ENCODE assay signal across 26 cellular contexts in the genomic region with DNA sequence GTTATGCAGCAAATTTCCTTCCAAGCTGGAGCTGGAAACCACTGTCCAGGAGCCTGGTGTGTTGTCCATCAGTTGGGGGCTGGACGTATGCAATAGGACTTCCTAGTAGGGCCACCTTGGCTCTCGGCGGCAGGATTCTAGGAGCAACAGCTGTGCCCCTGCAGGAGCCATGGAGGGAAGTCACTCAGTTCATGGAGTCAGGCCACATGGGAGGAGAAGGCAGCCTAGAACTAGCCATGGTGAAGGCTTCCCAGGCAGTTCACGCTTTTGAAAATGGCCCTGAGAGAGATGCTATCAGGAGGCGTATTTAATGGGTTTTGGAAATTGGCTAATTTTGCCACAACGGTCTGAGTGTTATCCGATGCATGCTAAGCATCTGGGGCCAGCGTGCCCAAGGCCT. TPM values are rescaled to one million over a fixed set of nuclear protein-coding genes. Genes with fewer than 3 reads are reported as not detected.
A peak's percentile ranks its signal among the peaks of the same experiment; 100 is the strongest.
DNase-seq lines count a peak whose midpoint lies in the region; ATAC-seq, FAIRE-seq and TF ChIP-seq lines count a peak whose summit lies in the region.
"Had no signal": no experiment of that assay in that cellular context is flagged by ENCODE, and none has a peak within 500 bp of the region (broad histone marks: within the 10 kb centered on the region; RNA-seq: fewer than 3 reads in every experiment).

No MANE protein-coding gene starts in this region.

- H3K23ac ChIP-seq in H1 (ENCODE audit: insufficient read length): no peak overlapping the region

- H3K18ac ChIP-seq in H1 (ENCODE audit: extremely low read depth, low read length): 0 out of 2 replicates have a peak overlapping the region, but pooled peaks have one; percentile 65

- TF ChIP-seq EP300 in H1 (IDR thresholded peaks at IDR 0.05; ENCODE audit: borderline replicate concordance in 1 of 2, low read depth in 2 of 2, low read length in 2 of 2): no peak

- peaks cover 3% of the 10 kb centered on the region for H3K9me3 Mint-ChIP-seq in neural progenitor cell

- ATAC-seq in heart left ventricle: no peak
- no peak for ATAC-seq in GM21723 (IDR thresholded peaks at IDR 0.05; ENCODE audit: unreplicated experiment)
- ATAC-seq in aorta (ENCODE audit: low FRiP score): no peak
- ATAC-seq: CD8-positive, alpha-beta T cell had no signal

- H2BK5ac ChIP-seq in H1 (ENCODE audit: low read depth, low read length): no peak overlapping the region

- DNase-seq in right atrium auricular region (ENCODE audit: low spot score) (peak; percentile 38), heart left ventricle (no peak), H1 (ENCODE audit: low read depth in 1 of 2, low spot score in 2 of 2) (no peak), neural progenitor cell (ENCODE audit: low spot score) (no peak), inferior parietal cortex (ENCODE audit: extremely low spot score) (no peak), aorta (no peak)
- DNase-seq: C1 segment of cervical spinal cord; Caco-2; CD8-positive, alpha-beta T cell; GOT3; HCEC 1CT; Kasumi-1; MV-4-11; NCI-H1105; NCI-H1436 treated with DMSO at 0.1 percent for 48 hours; NCI-H187 treated with DMSO at 0.1 percent for 48 hours; NCI-H2107; NCI-H526; RPMI8226; SHP77 had no signal

- H3K4me2 ChIP-seq in H1 (ENCODE audit: insufficient read depth in 1 of 2, low read depth in 2 of 2, low read length in 2 of 2) (no peak overlapping the region), neural progenitor cell (no peak overlapping the region)

- H3K36me3 ChIP-seq in right atrium auricular region (no peaks in the 10 kb centered on the region), heart left ventricle (no peaks in the 10 kb centered on the region), H1 (ENCODE audit: control insufficient read depth in 2 of 4, insufficient read depth in 4 of 4, low read length in 3 of 4) (0 out of 8 replicates have a peak, but pooled peaks cover 0 to 4% (median 0%) of the 10 kb centered on the region in 4 experiments), neural progenitor cell (no peaks in the 10 kb centered on the region), aorta (ENCODE audit: control insufficient read depth in 1 of 2, insufficient read depth in 2 of 2, low read length in 1 of 2) (no peaks in the 10 kb centered on the region)

- H2AK5ac ChIP-seq in H1 (ENCODE audit: low read depth, low read length): peak overlapping the region; percentile 10; the same call in 1 of the 2 replicates

- 77 to 85% (median 82%) methylated on average over 8 of the region's 8 CpGs for WGBS in heart left ventricle, 4 donors
- 92% methylated on average over 8 of the region's 8 CpGs; no CpG with 5 or more reads in 1 of the 2 experiments for WGBS in H1 (ENCODE audit: extremely low coverage in 1 of 2, insufficient coverage in 1 of 2, insufficient read length in 1 of 2, insufficient replicate concordance in 2 of 2, low coverage in 1 of 2, low lambda C conversion rate in 2 of 2, missing lambda C conversion rate in 1 of 2), 2 experiments
- 72% methylated on average over 8 of the region's 8 CpGs for WGBS in aorta, 2 donors

- POLR2A ChIA-PET in H1 (lab: Charles Lee; ENCODE audit: partially characterized antibody): interaction anchor here (1.3 kb wide), 1 partner anchor 16 kb away, joined by 4 read pairs; no protein-coding TSS in a partner anchor

- intact Hi-C loops in heart left ventricle (cut with DNase I) (no loop called here), aorta (cut with DNase I) (no loop called here)

- peaks cover 4% of the 10 kb centered on the region for H3K4me1 Mint-ChIP-seq in neural progenitor cell

- H3K4me1 ChIP-seq in right atrium auricular region (no peaks in the 10 kb centered on the region), heart left ventricle (no peaks in the 10 kb centered on the region), H1 (replicated peaks in 1 of 4; ENCODE audit: control insufficient read depth in 3 of 4, insufficient read depth in 4 of 4, low read length in 3 of 4) (peaks cover 0 to 3% (median 2%) of the 10 kb centered on the region in 4 experiments; a peak in 5 of 7 replicates), neural progenitor cell (peaks cover 17% of the 10 kb centered on the region), aorta (ENCODE audit: control insufficient read depth in 1 of 2, insufficient read depth in 2 of 2, low read length in 2 of 2) (no peaks in the 10 kb centered on the region)
- H3K4me1 ChIP-seq: Caco-2 had no signal

- CTCF ChIA-PET in H1 (lab: Charles Lee; ENCODE audit: partially characterized antibody): interaction anchor here (0.7 to 18.2 kb wide), 17 partner anchors 8 to 163 kb away, joined by 3 to 181 read pairs (median 4); a partner anchor contains a TSS

- no peak overlapping the region for H2BK20ac ChIP-seq in H1 (ENCODE audit: low read length)

- TF ChIP-seq CTCF in right atrium auricular region (IDR thresholded peaks at IDR 0.05) (no peak), heart left ventricle (IDR thresholded peaks at IDR 0.05) (no peak), H1 (IDR thresholded peaks at IDR 0.05; ENCODE audit: control extremely low read depth in 1 of 3, insufficient read depth in 1 of 3, low read depth in 1 of 3, low read length in 3 of 3) (no peak), neural progenitor cell (IDR thresholded peaks at IDR 0.05) (no peak)

- no peak overlapping the region for H3K56ac ChIP-seq in H1 (replicated peaks; ENCODE audit: insufficient read length, low read depth, low read length)

- no peaks in the 10 kb centered on the region for H3K79me1 ChIP-seq in H1 (ENCODE audit: low read depth, low read length)

- H2BK120ac ChIP-seq in H1 (replicated peaks; ENCODE audit: low read depth, low read length): no peak overlapping the region

- no peak overlapping the region for H3K4ac ChIP-seq in H1 (replicated peaks; ENCODE audit: insufficient read length, low read depth, low read length)

- H2BK15ac ChIP-seq in H1 (ENCODE audit: low read length): no peak overlapping the region

- H3K36me3 Mint-ChIP-seq in neural progenitor cell: no peaks in the 10 kb centered on the region
- H3K36me3 Mint-ChIP-seq: CD8-positive, alpha-beta T cell had no signal

- TF ChIP-seq POLR2A in heart left ventricle (IDR thresholded peaks at IDR 0.05): no peak
- no peak for TF ChIP-seq POLR2A in H1 (IDR thresholded peaks at IDR 0.05; ENCODE audit: control extremely low read depth in 1 of 2, low read depth in 2 of 2, low read length in 2 of 2)

- no peak for FAIRE-seq in H1 (lab: Jason Lieb, UNC)
- FAIRE-seq: A204.1, G401.6 had no signal

- H4K20me1 ChIP-seq in H1 (replicated peaks in 1 of 2; ENCODE audit: control insufficient read depth in 1 of 2, insufficient read depth in 2 of 2, low read length in 2 of 2) (no peaks in the 10 kb centered on the region), neural progenitor cell (ENCODE audit: low read depth) (no peaks in the 10 kb centered on the region)

- H3K27ac ChIP-seq in right atrium auricular region (no peak overlapping the region), heart left ventricle (no peak overlapping the region), H1 (ENCODE audit: low read depth, low read length) (no peak overlapping the region), neural progenitor cell (no peak overlapping the region), aorta (ENCODE audit: low read depth in 1 of 2, low read length in 2 of 2) (no peak overlapping the region)
- H3K27ac ChIP-seq: HL-60 had no signal

- H3K4me3 Mint-ChIP-seq in neural progenitor cell: peak overlapping the region; percentile 48
- H3K4me3 Mint-ChIP-seq: CD8-positive, alpha-beta T cell had no signal

- no peaks in the 10 kb centered on the region for H3K9me3 ChIP-seq in right atrium auricular region
- no peaks in the 10 kb centered on the region for H3K9me3 ChIP-seq in heart left ventricle
- H3K9me3 ChIP-seq in H1 (ENCODE audit: insufficient read depth in 2 of 2, low read depth in 1 of 2, low read length in 1 of 2): peaks cover 0 to 5% of the 10 kb centered on the region in 2 experiments; a peak in 3 of 4 replicates
- no peaks in the 10 kb centered on the region for H3K9me3 ChIP-seq in neural progenitor cell (ENCODE audit: low read depth)
- H3K9me3 ChIP-seq in aorta (ENCODE audit: control insufficient read depth, low read length): no peaks in the 10 kb centered on the region

- no peak overlapping the region for H4K91ac ChIP-seq in H1 (replicated peaks; ENCODE audit: insufficient read length, low read length)

- H3K14ac ChIP-seq in H1 (ENCODE audit: insufficient read length): no peak overlapping the region

- no peaks in the 10 kb centered on the region for H3K27me3 ChIP-seq in right atrium auricular region
- no peaks in the 10 kb centered on the region for H3K27me3 ChIP-seq in heart left ventricle
- no peaks in the 10 kb centered on the region for H3K27me3 ChIP-seq in H1 (replicated peaks in 1 of 4; ENCODE audit: control insufficient read depth in 3 of 4, extremely low read depth in 1 of 4, insufficient read depth in 3 of 4, low read length in 3 of 4)
- no peaks in the 10 kb centered on the region for H3K27me3 ChIP-seq in neural progenitor cell
- H3K27me3 ChIP-seq in aorta (ENCODE audit: control insufficient read depth in 1 of 2, insufficient read depth in 2 of 2, low read length in 1 of 2): no peaks in the 10 kb centered on the region

- H3K79me2 ChIP-seq in H1 (ENCODE audit: control insufficient read depth in 1 of 2, insufficient read depth in 2 of 2, low read length in 2 of 2) (no peaks in the 10 kb centered on the region), neural progenitor cell (ENCODE audit: low read depth) (no peaks in the 10 kb centered on the region)

- no peak for TF ChIP-seq RAD21 in H1 (IDR thresholded peaks at IDR 0.05 in 1 of 2, conservative IDR thresholded peaks at IDR 0.05 in 1 of 2; ENCODE audit: low read depth in 2 of 2, low read length in 2 of 2)

- H4K5ac ChIP-seq in H1 (ENCODE audit: insufficient read length, low read depth, low read length): no peak overlapping the region

- no peaks in the 10 kb centered on the region for H3K23me2 ChIP-seq in H1 (ENCODE audit: low read depth, low read length)

- peaks cover 8% of the 10 kb centered on the region for H3K27me3 Mint-ChIP-seq in neural progenitor cell (ENCODE audit: insufficient read depth, low read depth)

- H2BK12ac ChIP-seq in H1 (ENCODE audit: low read depth, low read length): 0 out of 2 replicates have a peak overlapping the region, but pooled peaks have one; percentile 35

- H3F3A ChIP-seq in neural progenitor cell (ENCODE audit: low read depth): peaks cover 10% of the 10 kb centered on the region

- H4K8ac ChIP-seq in H1 (ENCODE audit: extremely low read depth, insufficient read depth, low read length): peak overlapping the region; percentile 45; the same call in 1 of the 2 replicates

- H3K9ac ChIP-seq in H1 (replicated peaks in 1 of 4; ENCODE audit: extremely low read depth in 1 of 4, low read depth in 3 of 4, low read length in 3 of 4) (no peak overlapping the region), neural progenitor cell (no peak overlapping the region)

- H2AFZ ChIP-seq in H1 (ENCODE audit: low read length): no peak overlapping the region
- no peak overlapping the region for H2AFZ ChIP-seq in neural progenitor cell (replicated peaks)

- H3K27ac Mint-ChIP-seq in neural progenitor cell: no peak overlapping the region
- H3K27ac Mint-ChIP-seq: CD8-positive, alpha-beta T cell had no signal

- H3K4me3 ChIP-seq in right atrium auricular region (no peak overlapping the region), heart left ventricle (no peak overlapping the region), H1 (ENCODE audit: extremely low read depth in 1 of 4, insufficient read depth in 2 of 4, low read depth in 3 of 4, low read length in 4 of 4) (no peak overlapping the region), neural progenitor cell (no peak overlapping the region), aorta (ENCODE audit: low read length in 2 of 2) (no peak overlapping the region)

RNA-seq across cellular contexts. Expression of a gene that starts 30.7 kb away (rescaled TPM):
- total RNA-seq in right atrium auricular region (under 1 TPM; 0.12 to 0.22 TPM), heart left ventricle (under 1 TPM in 4 of 9 donors, not detected in 5; 0.09 to 0.32 (median 0.14) TPM), neural progenitor cell (ENCODE audit: low replicate concordance) (0.40 TPM in 1 of 2 replicates, not detected in the other), aorta (1 to 10 TPM in 1 of 2 donors, under 1 TPM in 1; 0.94 to 1.2 TPM)
- polyA plus RNA-seq in heart left ventricle (under 1 TPM in 1 of 2 donors, not detected in 1; 0.06 TPM), H1 (2011; rRNA removed) (2.5 and 3.2 TPM in 2 replicates), aorta (under 1 TPM; 0.38 to 0.64 TPM)
- 3.0 and 3.5 TPM in 2 replicates for total RNA-seq in H1 (2021; fragmentation: NEBNext Ultra II Directional; extraction: Animal tissue kit (Norgen Biotek cat#: 25700))
- polyA plus RNA-seq in H1 (2011; cell fraction: cytosol; rRNA removed): 2.4 TPM
- 2.9 TPM for polyA plus RNA-seq in H1 (2011; cell fraction: nucleus; rRNA removed)
- polyA plus RNA-seq in H1 (2012, experiment 1 of 2): 1.7 to 3.5 TPM (median 2.9 TPM) in 4 replicates
- 2.8 TPM for polyA plus RNA-seq in H1 (2012, experiment 2 of 2)
- 3.0 TPM for polyA plus RNA-seq in H1 (2013, experiment 1 of 2)
- 2.5 TPM for polyA plus RNA-seq in H1 (2013, experiment 2 of 2)
- 1.5 and 2.5 TPM in 2 replicates for polyA minus RNA-seq in H1 (2011; rRNA and poly(A)+ RNA removed)
- 1.8 TPM for polyA minus RNA-seq in H1 (2011; cell fraction: cytosol; rRNA and poly(A)+ RNA removed)
- 0.90 TPM for polyA minus RNA-seq in H1 (2011; cell fraction: nucleus; rRNA and poly(A)+ RNA removed)
- total RNA-seq: CD8-positive, alpha-beta T cell; M059J had no signal
- polyA plus RNA-seq: AG04450 had no signal

RNA-seq across cellular contexts. Expression of a gene that starts 36.4 kb away (rescaled TPM):
- total RNA-seq in right atrium auricular region (100 to 1,000 TPM; 194 to 242 TPM), heart left ventricle (100 to 1,000 TPM in 7 of 9 donors, 10 to 100 TPM in 2; 69.4 to 374 (median 135) TPM), neural progenitor cell (ENCODE audit: low replicate concordance) (371 and 405 TPM in 2 replicates), aorta (100 to 1,000 TPM; 204 to 277 TPM)
- polyA plus RNA-seq in heart left ventricle (100 to 1,000 TPM; 126 to 145 TPM), H1 (2011; rRNA removed) (258 and 287 TPM in 2 replicates), aorta (100 to 1,000 TPM; 245 to 389 TPM)
- total RNA-seq in H1 (2021; fragmentation: NEBNext Ultra II Directional; extraction: Animal tissue kit (Norgen Biotek cat#: 25700)): 168 and 178 TPM in 2 replicates
- 273 TPM for polyA plus RNA-seq in H1 (2011; cell fraction: cytosol; rRNA removed)
- 288 TPM for polyA plus RNA-seq in H1 (2011; cell fraction: nucleus; rRNA removed)
- 283 to 375 TPM (median 345 TPM) in 4 replicates for polyA plus RNA-seq in H1 (2012, experiment 1 of 2)
- polyA plus RNA-seq in H1 (2012, experiment 2 of 2): 241 TPM
- polyA plus RNA-seq in H1 (2013, experiment 1 of 2): 424 TPM
- polyA plus RNA-seq in H1 (2013, experiment 2 of 2): 546 TPM
- polyA minus RNA-seq in H1 (2011; rRNA and poly(A)+ RNA removed): 253 and 295 TPM in 2 replicates
- 120 TPM for polyA minus RNA-seq in H1 (2011; cell fraction: cytosol; rRNA and poly(A)+ RNA removed)
- polyA minus RNA-seq in H1 (2011; cell fraction: nucleus; rRNA and poly(A)+ RNA removed): 120 TPM

RNA-seq across cellular contexts. Expression of a gene that starts 36.9 kb away (rescaled TPM):
- 10 to 100 TPM; 20.4 to 22.3 TPM for total RNA-seq in right atrium auricular region
- total RNA-seq in heart left ventricle: 10 to 100 TPM; 10.8 to 45.8 (median 36.2) TPM
- 10 to 100 TPM; 31.2 to 32.3 TPM for polyA plus RNA-seq in heart left ventricle
- 43.5 and 51.5 TPM in 2 replicates for total RNA-seq in H1 (2021; fragmentation: NEBNext Ultra II Directional; extraction: Animal tissue kit (Norgen Biotek cat#: 25700))
- polyA plus RNA-seq in H1 (2011; rRNA removed): 58.2 and 78.6 TPM in 2 replicates
- 56.9 TPM for polyA plus RNA-seq in H1 (2011; cell fraction: cytosol; rRNA removed)
- polyA plus RNA-seq in H1 (2011; cell fraction: nucleus; rRNA removed): 14.9 TPM
- 29.6 to 43.0 TPM (median 33.9 TPM) in 4 replicates for polyA plus RNA-seq in H1 (2012, experiment 1 of 2)
- polyA plus RNA-seq in H1 (2012, experiment 2 of 2): 100 TPM
- polyA plus RNA-seq in H1 (2013, experiment 1 of 2): 37.6 TPM
- 40.2 TPM for polyA plus RNA-seq in H1 (2013, experiment 2 of 2)
- polyA minus RNA-seq in H1 (2011; rRNA and poly(A)+ RNA removed): 13.1 and 13.7 TPM in 2 replicates
- 20.4 TPM for polyA minus RNA-seq in H1 (2011; cell fraction: cytosol; rRNA and poly(A)+ RNA removed)
- polyA minus RNA-seq in H1 (2011; cell fraction: nucleus; rRNA and poly(A)+ RNA removed): 8.2 TPM
- total RNA-seq in neural progenitor cell (ENCODE audit: low replicate concordance): 45.5 and 47.0 TPM in 2 replicates
- total RNA-seq in aorta: 10 to 100 TPM; 12.9 to 15.9 TPM
- polyA plus RNA-seq in aorta: 10 to 100 TPM; 14.5 TPM
